In genomic region chr1:221897312-221897711, GRCh38 we compare ENCODE assay signal across 18 cellular contexts.
DNase-seq lines count a peak whose midpoint lies in the region; ATAC-seq and TF ChIP-seq lines count a peak whose summit lies in the region.
"Had no signal": no experiment of that assay in that cellular context is flagged by ENCODE, and none has a peak within 500 bp of the region (broad histone marks: within the 10 kb centered on the region; RNA-seq: fewer than 3 reads in every experiment).

No MANE protein-coding gene starts in this region.

- H2AFZ ChIP-seq in OCI-LY7 (ENCODE audit: low read length) = no peak overlapping the region

- intact Hi-C loops in MCF 10A (cut with micrococcal nuclease) (no loop called here), breast epithelium (cut with DNase I; ENCODE audit: low total_unique reads) (no loop called here), OCI-LY7 (cut with micrococcal nuclease; ENCODE audit: unreplicated experiment) (no loop called here)

- DNase-seq in MCF 10A (ENCODE audit: unreplicated experiment) (peak; percentile 87), breast epithelium (ENCODE audit: low spot score in 2 of 2) (no peak), fibroblast of the aortic adventitia (ENCODE audit: low read depth) (peak; percentile 77), AML-193 (lab: John Stamatoyannopoulos, UW) (no peak), OCI-LY7 (ENCODE audit: low spot score) (no peak)
- DNase-seq: activated CD4-positive, alpha-beta T cell treated with anti-CD3 and anti-CD28 coated beads for 4 hours; activated T-cell treated with anti-CD3 and anti-CD28 coated beads, Interleukin-2, amount 50 U/mL, for 24 hours; amygdala; dermis blood vessel endothelial cell; NCI-H2029 treated with DMSO at 0.1 percent for 48 hours; NK-92 treated with Interleukin-12 subunit alpha and Interleukin-12 subunit beta, amount 100 ng/mL, for 24 hours; posterior cingulate gyrus; SW 1271 had no signal

- no peaks in the 10 kb centered on the region for H3K9me2 ChIP-seq in OCI-LY7 (ENCODE audit: insufficient read depth, low read length)

- H3K36me3 ChIP-seq in breast epithelium (no peaks in the 10 kb centered on the region), OCI-LY7 (ENCODE audit: insufficient read depth, low read length) (no peaks in the 10 kb centered on the region)
- H3K36me3 ChIP-seq: BLaER1 had no signal

- H3K9me3 Mint-ChIP-seq in MCF 10A (ENCODE audit: unreplicated experiment) = no peaks in the 10 kb centered on the region
- H3K9me3 Mint-ChIP-seq: activated T-cell treated with anti-CD3 and anti-CD28 coated beads, Interleukin-2, amount 50 U/mL, for 24 hours had no signal

- no peak overlapping the region for H3K27ac ChIP-seq in breast epithelium
- no peak overlapping the region for H3K27ac ChIP-seq in OCI-LY7 (ENCODE audit: low read depth, low read length, poor library complexity, severe bottlenecking)
- H3K27ac ChIP-seq: BLaER1 had no signal

- no peaks in the 10 kb centered on the region for H3K4me1 ChIP-seq in breast epithelium
- H3K4me1 ChIP-seq in OCI-LY7 (ENCODE audit: insufficient read depth, low read length, poor library complexity, severe bottlenecking) = no peaks in the 10 kb centered on the region

- no peaks in the 10 kb centered on the region for H3K36me3 Mint-ChIP-seq in MCF 10A (ENCODE audit: insufficient read depth, unreplicated experiment)
- H3K36me3 Mint-ChIP-seq: type B pancreatic cell had no signal

- BruUV-seq in MCF 10A (replicated peaks; lab: Mats Ljungman, UMichigan) (no TSS peak), OCI-LY7 (replicated peaks; lab: Mats Ljungman, UMichigan) (no TSS peak)

- TF ChIP-seq CTCF in MCF 10A (IDR thresholded peaks at IDR 0.05; ENCODE audit: unreplicated experiment) (no peak), breast epithelium (IDR thresholded peaks at IDR 0.05) (no peak), fibroblast of the aortic adventitia (IDR thresholded peaks at IDR 0.05; ENCODE audit: insufficient read depth, low read length) (no peak), OCI-LY7 (conservative IDR thresholded peaks at IDR 0.05; ENCODE audit: low read length) (no peak)

- no peak for ATAC-seq in HG03460 (IDR thresholded peaks at IDR 0.05; ENCODE audit: unreplicated experiment)
- no peak for ATAC-seq in HG02870 (IDR thresholded peaks at IDR 0.05; ENCODE audit: unreplicated experiment)

- H3K27me3 ChIP-seq in breast epithelium = no peaks in the 10 kb centered on the region
- H3K27me3 ChIP-seq: BLaER1 had no signal

- H4K20me1 ChIP-seq in OCI-LY7 (ENCODE audit: insufficient read depth, low read length) = no peaks in the 10 kb centered on the region
- H4K20me1 ChIP-seq: BLaER1 had no signal

- no peaks in the 10 kb centered on the region for H3K27me3 Mint-ChIP-seq in MCF 10A (ENCODE audit: insufficient read depth, unreplicated experiment)
- H3K27me3 Mint-ChIP-seq: type B pancreatic cell had no signal

- H3K9me3 ChIP-seq in breast epithelium (no peaks in the 10 kb centered on the region), OCI-LY7 (ENCODE audit: low read length) (no peaks in the 10 kb centered on the region)

- H3K4me3 ChIP-seq in breast epithelium (no peak overlapping the region), fibroblast of the aortic adventitia (ENCODE audit: low read depth, low read length) (no peak overlapping the region), OCI-LY7 (ENCODE audit: low read depth, low read length, poor library complexity, severe bottlenecking) (no peak overlapping the region)
- H3K4me3 ChIP-seq: BLaER1 had no signal

- H3K4me1 Mint-ChIP-seq in MCF 10A (ENCODE audit: insufficient read depth, unreplicated experiment) = peaks cover 22% of the 10 kb centered on the region

- H3K4me3 Mint-ChIP-seq in MCF 10A (ENCODE audit: unreplicated experiment) = no peak overlapping the region
- H3K4me3 Mint-ChIP-seq: activated T-cell treated with anti-CD3 and anti-CD28 coated beads, Interleukin-2, amount 50 U/mL, for 24 hours; type B pancreatic cell had no signal

- no peak overlapping the region for H3K4me2 ChIP-seq in OCI-LY7 (ENCODE audit: low read length)
- H3K4me2 ChIP-seq: BLaER1 had no signal

- POLR2A ChIA-PET in MCF 10A (lab: Yijun Ruan, JAX) = interaction anchor here (0.7 to 2.9 kb wide), 4 partner anchors 10 to 154 kb away, joined by 3 to 19 read pairs (median 4); no protein-coding TSS in a partner anchor
- POLR2A ChIA-PET in OCI-LY7 (lab: Charles Lee) = no interaction called here

- H3K27ac Mint-ChIP-seq in MCF 10A (ENCODE audit: low read depth, unreplicated experiment) = no peak overlapping the region
- H3K27ac Mint-ChIP-seq: activated T-cell treated with anti-CD3 and anti-CD28 coated beads, Interleukin-2, amount 50 U/mL, for 24 hours; type B pancreatic cell had no signal

- TF ChIP-seq POLR2A in breast epithelium (IDR thresholded peaks at IDR 0.05) = no peak

- CTCF ChIA-PET in MCF 10A (lab: Yijun Ruan, JAX) (interaction anchor here (0.6 kb wide), 1 partner anchor 154 kb away, joined by 3 read pairs; no protein-coding TSS in a partner anchor), OCI-LY7 (lab: Charles Lee; ENCODE audit: unreplicated experiment) (no interaction called here)

- no peaks in the 10 kb centered on the region for H3K79me2 ChIP-seq in OCI-LY7 (ENCODE audit: insufficient read depth, low read depth, low read length)

TF ChIP-seq in PFSK-1, 5 proteins besides CTCF, POLR2A, EP300 and RAD21:
- TF ChIP-seq TAF1 (IDR thresholded peaks at IDR 0.05; ENCODE audit: borderline replicate concordance, insufficient read depth, low read length) (no peak), POLR2AphosphoS5 (IDR thresholded peaks at IDR 0.05; ENCODE audit: low read depth, low read length) (no peak), SIN3A (IDR thresholded peaks at IDR 0.05; ENCODE audit: borderline replicate concordance, insufficient read depth, low read length) (peak; percentile 29; the same call in 1 of the 2 replicates), FOXP2 (optimal IDR thresholded peaks at IDR 0.05; ENCODE audit: borderline replicate concordance, extremely low read depth, extremely low read length, insufficient read depth) (no peak), REST (IDR thresholded peaks at IDR 0.05; ENCODE audit: insufficient read depth in 1 of 2, low read depth in 2 of 2, low read length in 2 of 2) (0 out of 4 replicates have a peak, but pooled peaks of 1 of the 2 experiments have one; percentile 36)

Comparison
In these comparisons a context has a peak if more than half of its experiments do, and no peak if none do; other contexts are left out.
1. DNase-seq: peak in MCF 10A (single experiment) and fibroblast of the aortic adventitia (single experiment); none in breast epithelium (0 of 2), AML-193 (0 of 2) and OCI-LY7 (single experiment).